Comparison of ENCODE assay signal across 9 cellular contexts in genomic region chr11:108237058-108237481, GRCh38. TPM values are rescaled to one million over a fixed set of nuclear protein-coding genes. Genes with fewer than 3 reads are reported as not detected.
DNase-seq lines count a peak whose midpoint lies in the region; ATAC-seq and TF ChIP-seq lines count a peak whose summit lies in the region.
"Had no signal": no experiment of that assay in that cellular context is flagged by ENCODE, and none has a peak within 500 bp of the region (broad histone marks: within the 10 kb centered on the region; RNA-seq: fewer than 3 reads in every experiment).

No MANE protein-coding gene starts in this region.

- H3K4me3 Mint-ChIP-seq in activated T-cell treated with anti-CD3 and anti-CD28 coated beads, Interleukin-2, amount 50 U/mL, for 4 hours = peak overlapping the region; percentile 68
- H3K4me3 Mint-ChIP-seq in T-cell = peak overlapping the region; percentile 61 to 71 (median 67)
- H3K4me3 Mint-ChIP-seq in stimulated activated naive B cell treated with anti-CD40 and anti-IgM and Interleukin-4, amounts not matched to agents 10 μg/mL and 1 μg/mL and 100 μg/mL, for 72 hours = peak overlapping the region; percentile 64 to 75

- peak overlapping the region; percentile 91 to 93 for H3K27ac Mint-ChIP-seq in T-cell
- peak overlapping the region; percentile 94 for H3K27ac Mint-ChIP-seq in stimulated activated naive B cell treated with anti-CD40 and anti-IgM and Interleukin-4, amounts not matched to agents 10 μg/mL and 1 μg/mL and 100 μg/mL, for 72 hours

- CTCF ChIA-PET in T-cell (lab: Charles Lee) = interaction anchor here (0.6 to 4.8 kb wide), 9 partner anchors 9 to 228 kb away, joined by 3 to 41 read pairs (median 5); partner anchors contain the start of genes ATM (in 1 of the 2), CUL5 (in 1 of the 2) and NPAT (in 1 of the 2)

- POLR2A ChIA-PET in T-cell (lab: Charles Lee) = interaction anchor here (0.6 to 3.7 kb wide), 8 partner anchors 13 to 105 kb away, joined by 3 to 107 read pairs (median 4); partner anchors contain the start of genes ATM (in 2 of the 2) and NPAT (in 2 of the 2)

- intact Hi-C loops in sciatic nerve (cut with DNase I) (no loop called here), head of caudate nucleus (cut with DNase I) (no loop called here)

- H3K27ac ChIP-seq in coronary artery = peak overlapping the region in 1 of 2 donors; percentile 28

- no peaks in the 10 kb centered on the region for H3K27me3 Mint-ChIP-seq in activated T-cell treated with anti-CD3 and anti-CD28 coated beads, Interleukin-2, amount 50 U/mL, for 4 hours (ENCODE audit: low read depth)
- H3K27me3 Mint-ChIP-seq in T-cell = no peaks in the 10 kb centered on the region
- H3K27me3 Mint-ChIP-seq in stimulated activated naive B cell treated with anti-CD40 and anti-IgM and Interleukin-4, amounts not matched to agents 10 μg/mL and 1 μg/mL and 100 μg/mL, for 72 hours = no peaks in the 10 kb centered on the region

- no peaks in the 10 kb centered on the region for H3K9me3 Mint-ChIP-seq in activated T-cell treated with anti-CD3 and anti-CD28 coated beads, Interleukin-2, amount 50 U/mL, for 4 hours
- H3K9me3 Mint-ChIP-seq in T-cell = no peaks in the 10 kb centered on the region
- H3K9me3 Mint-ChIP-seq in stimulated activated naive B cell treated with anti-CD40 and anti-IgM and Interleukin-4, amounts not matched to agents 10 μg/mL and 1 μg/mL and 100 μg/mL, for 72 hours = peaks cover 0 to 2% of the 10 kb centered on the region in 2 donors

- peaks cover 78% of the 10 kb centered on the region for H3K4me1 Mint-ChIP-seq in activated T-cell treated with anti-CD3 and anti-CD28 coated beads, Interleukin-2, amount 50 U/mL, for 4 hours (ENCODE audit: low read depth)
- H3K4me1 Mint-ChIP-seq in T-cell = peaks cover 79 to 92% (median 83%) of the 10 kb centered on the region in 3 donors
- peaks cover 20 to 48% of the 10 kb centered on the region in 2 donors for H3K4me1 Mint-ChIP-seq in stimulated activated naive B cell treated with anti-CD40 and anti-IgM and Interleukin-4, amounts not matched to agents 10 μg/mL and 1 μg/mL and 100 μg/mL, for 72 hours

- ATAC-seq in activated T-cell treated with anti-CD3 and anti-CD28 coated beads, Interleukin-2, amount 50 U/mL, for 4 hours = peak; percentile 2 to 19
- ATAC-seq in HG02973 (IDR thresholded peaks at IDR 0.05; ENCODE audit: unreplicated experiment) (peak; percentile 53), T-cell (replicated peaks in 1 of 4) (peak; percentile 12 to 55 (median 21)), sciatic nerve (no peak)
- ATAC-seq in stimulated activated naive B cell treated with anti-CD40 and anti-IgM and Interleukin-4, amounts not matched to agents 10 μg/mL and 1 μg/mL and 100 μg/mL, for 72 hours (replicated peaks) = peak; percentile 75 to 78

- TF ChIP-seq CTCF in coronary artery (IDR thresholded peaks at IDR 0.05) = no peak

- peaks cover 21% of the 10 kb centered on the region for H3K36me3 Mint-ChIP-seq in activated T-cell treated with anti-CD3 and anti-CD28 coated beads, Interleukin-2, amount 50 U/mL, for 4 hours (ENCODE audit: insufficient read depth)
- H3K36me3 Mint-ChIP-seq in T-cell = peaks cover 54% of the 10 kb centered on the region
- H3K36me3 Mint-ChIP-seq in stimulated activated naive B cell treated with anti-CD40 and anti-IgM and Interleukin-4, amounts not matched to agents 10 μg/mL and 1 μg/mL and 100 μg/mL, for 72 hours = peaks cover 48 to 52% of the 10 kb centered on the region in 2 donors

- DNase-seq in activated T-cell treated with anti-CD3 and anti-CD28 coated beads, Interleukin-2, amount 50 U/mL, for 4 hours = no peak
- DNase-seq in activated T-cell treated with anti-CD3 and anti-CD28 coated beads, Interleukin-2, amount 50 U/mL, for 48 hours = no peak
- DNase-seq in T-cell (peak in 2 of 34 experiments; percentile 18 to 25), sciatic nerve (ENCODE audit: low spot score) (no peak), head of caudate nucleus (no peak), coronary artery (ENCODE audit: low spot score) (no peak)
- DNase-seq in stimulated activated naive B cell treated with anti-CD40 and anti-IgM and Interleukin-4, amounts not matched to agents 10 μg/mL and 1 μg/mL and 100 μg/mL, for 72 hours = no peak
- DNase-seq: NCI-H187 had no signal

- no peak overlapping the region for H3K4me3 ChIP-seq in coronary artery

RNA-seq across cellular contexts. Expression of gene ATM, which starts 14.2 kb away (rescaled TPM):
- total RNA-seq in activated T-cell treated with anti-CD3 and anti-CD28 coated beads, Interleukin-2, amount 50 U/mL, for 4 hours = 10 to 100 TPM; 21.0 to 26.8 (median 23.5) TPM
- 100 to 1,000 TPM; 376 to 547 (median 410) TPM for total RNA-seq in T-cell
- total RNA-seq in sciatic nerve = 140 TPM

RNA-seq across cellular contexts. Expression of gene NPAT, which starts 14.6 kb away (rescaled TPM):
- total RNA-seq in activated T-cell treated with anti-CD3 and anti-CD28 coated beads, Interleukin-2, amount 50 U/mL, for 4 hours = 10 to 100 TPM; 23.2 to 24.7 (median 24.4) TPM
- total RNA-seq in T-cell = 10 to 100 TPM; 46.9 to 54.1 (median 49.1) TPM
- total RNA-seq in sciatic nerve = 18.1 TPM
